1 cellular context compared by ENCODE assay signal in genomic region chr6:27374824-27375612, GRCh38.
TF ChIP-seq lines count a peak whose summit lies in the region.

No MANE protein-coding gene starts in this region.

TF ChIP-seq in K562, 482 proteins besides CTCF, POLR2A, EP300 and RAD21 (continued from another document and continues in another):
- no peak for TF ChIP-seq CUX1 (CRISPR knock-in tag; IDR thresholded peaks at IDR 0.05)
- peak; percentile 23; the same call in 1 of the 2 replicates for TF ChIP-seq JUN (IDR thresholded peaks at IDR 0.05; ENCODE audit: borderline replicate concordance, low read depth, low read length)
- TF ChIP-seq JUN (CRISPR knock-in tag; IDR thresholded peaks at IDR 0.05; ENCODE audit: borderline replicate concordance): no peak
- TF ChIP-seq MEF2A (IDR thresholded peaks at IDR 0.05; ENCODE audit: control insufficient read depth, low read depth, low read length): no peak
- peak; percentile 71 for TF ChIP-seq CREM (IDR thresholded peaks at IDR 0.05; ENCODE audit: low read depth)
- no peak for TF ChIP-seq XRCC5 (IDR thresholded peaks at IDR 0.05; ENCODE audit: low read depth, low read length)
- TF ChIP-seq, protein P1, sequence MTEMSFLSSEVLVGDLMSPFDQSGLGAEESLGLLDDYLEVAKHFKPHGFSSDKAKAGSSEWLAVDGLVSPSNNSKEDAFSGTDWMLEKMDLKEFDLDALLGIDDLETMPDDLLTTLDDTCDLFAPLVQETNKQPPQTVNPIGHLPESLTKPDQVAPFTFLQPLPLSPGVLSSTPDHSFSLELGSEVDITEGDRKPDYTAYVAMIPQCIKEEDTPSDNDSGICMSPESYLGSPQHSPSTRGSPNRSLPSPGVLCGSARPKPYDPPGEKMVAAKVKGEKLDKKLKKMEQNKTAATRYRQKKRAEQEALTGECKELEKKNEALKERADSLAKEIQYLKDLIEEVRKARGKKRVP (CRISPR knock-in tag; IDR thresholded peaks at IDR 0.05): no peak; the same call in 1 of the 2 replicates
- no peak for TF ChIP-seq L3MBTL2 (IDR thresholded peaks at IDR 0.05)
- TF ChIP-seq BRF2 (IDR thresholded peaks at IDR 0.05; ENCODE audit: borderline replicate concordance, insufficient read depth, insufficient read length): no peak
- no peak for TF ChIP-seq ARNT (IDR thresholded peaks at IDR 0.05)
- no peak for TF ChIP-seq JUNB (CRISPR knock-in tag; conservative IDR thresholded peaks at IDR 0.05)
- no peak for TF ChIP-seq HNRNPK (IDR thresholded peaks at IDR 0.05; ENCODE audit: low read depth, low read length, poor library complexity, severe bottlenecking)
- peak; percentile 71 for TF ChIP-seq MBD2 (IDR thresholded peaks at IDR 0.05; ENCODE audit: borderline replicate concordance, low read depth)
- TF ChIP-seq TCF3 (CRISPR knock-in tag; IDR thresholded peaks at IDR 0.05): no peak
- TF ChIP-seq SIX5 (IDR thresholded peaks at IDR 0.05; ENCODE audit: borderline replicate concordance in 1 of 2, insufficient read depth in 1 of 2, low read depth in 1 of 2, low read length in 2 of 2): peak; percentile 49 to 61; a peak in 2 of 4 replicates
- no peak; the same call in 1 of the 2 replicates for TF ChIP-seq GABPB1 (CRISPR knock-in tag; IDR thresholded peaks at IDR 0.05)
- no peak for TF ChIP-seq XRCC4 (IDR thresholded peaks at IDR 0.05; ENCODE audit: extremely low read depth, insufficient read depth, insufficient read length)
- peak; percentile 70; the same call in 1 of the 2 replicates for TF ChIP-seq SP1 (CRISPR knock-in tag; IDR thresholded peaks at IDR 0.05)
- TF ChIP-seq CHCHD3 (CRISPR knock-in tag; IDR thresholded peaks at IDR 0.05): no peak
- TF ChIP-seq, protein P2, sequence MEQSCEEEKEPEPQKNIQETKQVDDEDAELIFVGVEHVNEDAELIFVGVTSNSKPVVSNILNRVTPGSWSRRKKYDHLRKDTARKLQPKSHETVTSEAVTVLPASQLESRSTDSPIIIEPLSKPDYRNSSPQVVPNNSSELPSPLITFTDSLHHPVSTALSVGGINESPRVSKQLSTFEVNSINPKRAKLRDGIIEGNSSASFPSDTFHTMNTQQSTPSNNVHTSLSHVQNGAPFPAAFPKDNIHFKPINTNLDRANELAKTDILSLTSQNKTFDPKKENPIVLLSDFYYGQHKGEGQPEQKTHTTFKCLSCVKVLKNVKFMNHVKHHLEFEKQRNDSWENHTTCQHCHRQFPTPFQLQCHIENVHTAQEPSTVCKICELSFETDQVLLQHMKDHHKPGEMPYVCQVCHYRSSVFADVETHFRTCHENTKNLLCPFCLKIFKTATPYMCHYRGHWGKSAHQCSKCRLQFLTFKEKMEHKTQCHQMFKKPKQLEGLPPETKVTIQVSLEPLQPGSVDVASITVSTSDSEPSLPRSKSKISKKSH (CRISPR knock-in tag; IDR thresholded peaks at IDR 0.05): no peak
- no peak for TF ChIP-seq HMG20A (CRISPR knock-in tag; conservative IDR thresholded peaks at IDR 0.05)
- TF ChIP-seq ATF1 (CRISPR knock-in tag; IDR thresholded peaks at IDR 0.05): no peak
- no peak; the same call in none of the 2 replicates for TF ChIP-seq ATF1 (tag; IDR thresholded peaks at IDR 0.05)
- TF ChIP-seq ETV5 (CRISPR knock-in tag; IDR thresholded peaks at IDR 0.05; ENCODE audit: low read depth): no peak
- TF ChIP-seq, protein P3, sequence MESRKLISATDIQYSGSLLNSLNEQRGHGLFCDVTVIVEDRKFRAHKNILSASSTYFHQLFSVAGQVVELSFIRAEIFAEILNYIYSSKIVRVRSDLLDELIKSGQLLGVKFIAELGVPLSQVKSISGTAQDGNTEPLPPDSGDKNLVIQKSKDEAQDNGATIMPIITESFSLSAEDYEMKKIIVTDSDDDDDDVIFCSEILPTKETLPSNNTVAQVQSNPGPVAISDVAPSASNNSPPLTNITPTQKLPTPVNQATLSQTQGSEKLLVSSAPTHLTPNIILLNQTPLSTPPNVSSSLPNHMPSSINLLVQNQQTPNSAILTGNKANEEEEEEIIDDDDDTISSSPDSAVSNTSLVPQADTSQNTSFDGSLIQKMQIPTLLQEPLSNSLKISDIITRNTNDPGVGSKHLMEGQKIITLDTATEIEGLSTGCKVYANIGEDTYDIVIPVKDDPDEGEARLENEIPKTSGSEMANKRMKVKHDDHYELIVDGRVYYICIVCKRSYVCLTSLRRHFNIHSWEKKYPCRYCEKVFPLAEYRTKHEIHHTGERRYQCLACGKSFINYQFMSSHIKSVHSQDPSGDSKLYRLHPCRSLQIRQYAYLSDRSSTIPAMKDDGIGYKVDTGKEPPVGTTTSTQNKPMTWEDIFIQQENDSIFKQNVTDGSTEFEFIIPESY (CRISPR knock-in tag; IDR thresholded peaks at IDR 0.05): no peak
- no peak for TF ChIP-seq NFXL1 (CRISPR knock-in tag; IDR thresholded peaks at IDR 0.05)
- peak in 1 of 2 experiments; percentile 59; a peak in 1 of 4 replicates for TF ChIP-seq RCOR1 (IDR thresholded peaks at IDR 0.05; ENCODE audit: borderline replicate concordance in 1 of 2, low read depth in 2 of 2, low read length in 2 of 2)
- TF ChIP-seq, protein P4, sequence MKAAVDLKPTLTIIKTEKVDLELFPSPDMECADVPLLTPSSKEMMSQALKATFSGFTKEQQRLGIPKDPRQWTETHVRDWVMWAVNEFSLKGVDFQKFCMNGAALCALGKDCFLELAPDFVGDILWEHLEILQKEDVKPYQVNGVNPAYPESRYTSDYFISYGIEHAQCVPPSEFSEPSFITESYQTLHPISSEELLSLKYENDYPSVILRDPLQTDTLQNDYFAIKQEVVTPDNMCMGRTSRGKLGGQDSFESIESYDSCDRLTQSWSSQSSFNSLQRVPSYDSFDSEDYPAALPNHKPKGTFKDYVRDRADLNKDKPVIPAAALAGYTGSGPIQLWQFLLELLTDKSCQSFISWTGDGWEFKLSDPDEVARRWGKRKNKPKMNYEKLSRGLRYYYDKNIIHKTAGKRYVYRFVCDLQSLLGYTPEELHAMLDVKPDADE (conservative IDR thresholded peaks at IDR 0.05; ENCODE audit: control insufficient read depth, low read depth, low read length): 0 out of 2 replicates have a peak, but pooled peaks have one; percentile 28
- TF ChIP-seq GTF2E2 (tag; IDR thresholded peaks at IDR 0.05): peak; percentile 77; the same call in 1 of the 2 replicates
- no peak for TF ChIP-seq ZKSCAN3 (CRISPR knock-in tag; IDR thresholded peaks at IDR 0.05)
- no peak for TF ChIP-seq RBM39 (optimal IDR thresholded peaks at IDR 0.05; ENCODE audit: low read depth, low read length)
- no peak for TF ChIP-seq RBM14 (IDR thresholded peaks at IDR 0.05; ENCODE audit: borderline replicate concordance, insufficient read depth, low read depth, low read length)
- TF ChIP-seq, protein P5, sequence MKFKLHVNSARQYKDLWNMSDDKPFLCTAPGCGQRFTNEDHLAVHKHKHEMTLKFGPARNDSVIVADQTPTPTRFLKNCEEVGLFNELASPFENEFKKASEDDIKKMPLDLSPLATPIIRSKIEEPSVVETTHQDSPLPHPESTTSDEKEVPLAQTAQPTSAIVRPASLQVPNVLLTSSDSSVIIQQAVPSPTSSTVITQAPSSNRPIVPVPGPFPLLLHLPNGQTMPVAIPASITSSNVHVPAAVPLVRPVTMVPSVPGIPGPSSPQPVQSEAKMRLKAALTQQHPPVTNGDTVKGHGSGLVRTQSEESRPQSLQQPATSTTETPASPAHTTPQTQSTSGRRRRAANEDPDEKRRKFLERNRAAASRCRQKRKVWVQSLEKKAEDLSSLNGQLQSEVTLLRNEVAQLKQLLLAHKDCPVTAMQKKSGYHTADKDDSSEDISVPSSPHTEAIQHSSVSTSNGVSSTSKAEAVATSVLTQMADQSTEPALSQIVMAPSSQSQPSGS (CRISPR knock-in tag; IDR thresholded peaks at IDR 0.05): no peak
- TF ChIP-seq HIVEP1 (CRISPR knock-in tag; IDR thresholded peaks at IDR 0.05): no peak
- TF ChIP-seq PCBP2 (IDR thresholded peaks at IDR 0.05; ENCODE audit: low read depth, low read length, poor library complexity, severe bottlenecking): no peak
- no peak for TF ChIP-seq CEBPB (tag; IDR thresholded peaks at IDR 0.05)
- no peak for TF ChIP-seq CBX5 (IDR thresholded peaks at IDR 0.05; ENCODE audit: borderline replicate concordance, low read depth)
- TF ChIP-seq PML (IDR thresholded peaks at IDR 0.05; ENCODE audit: low read length): 0 out of 2 replicates have a peak, but pooled peaks have one; percentile 24
- TF ChIP-seq NCOR1 (IDR thresholded peaks at IDR 0.05): no peak
- TF ChIP-seq PHF8 (IDR thresholded peaks at IDR 0.05; ENCODE audit: borderline replicate concordance, low read length): peak; percentile 51; the same call in 1 of the 2 replicates
- TF ChIP-seq, protein P6, sequence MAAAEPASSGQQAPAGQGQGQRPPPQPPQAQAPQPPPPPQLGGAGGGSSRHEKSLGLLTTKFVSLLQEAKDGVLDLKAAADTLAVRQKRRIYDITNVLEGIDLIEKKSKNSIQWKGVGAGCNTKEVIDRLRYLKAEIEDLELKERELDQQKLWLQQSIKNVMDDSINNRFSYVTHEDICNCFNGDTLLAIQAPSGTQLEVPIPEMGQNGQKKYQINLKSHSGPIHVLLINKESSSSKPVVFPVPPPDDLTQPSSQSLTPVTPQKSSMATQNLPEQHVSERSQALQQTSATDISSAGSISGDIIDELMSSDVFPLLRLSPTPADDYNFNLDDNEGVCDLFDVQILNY (CRISPR knock-in tag; IDR thresholded peaks at IDR 0.05): no peak
- TF ChIP-seq, protein P7, sequence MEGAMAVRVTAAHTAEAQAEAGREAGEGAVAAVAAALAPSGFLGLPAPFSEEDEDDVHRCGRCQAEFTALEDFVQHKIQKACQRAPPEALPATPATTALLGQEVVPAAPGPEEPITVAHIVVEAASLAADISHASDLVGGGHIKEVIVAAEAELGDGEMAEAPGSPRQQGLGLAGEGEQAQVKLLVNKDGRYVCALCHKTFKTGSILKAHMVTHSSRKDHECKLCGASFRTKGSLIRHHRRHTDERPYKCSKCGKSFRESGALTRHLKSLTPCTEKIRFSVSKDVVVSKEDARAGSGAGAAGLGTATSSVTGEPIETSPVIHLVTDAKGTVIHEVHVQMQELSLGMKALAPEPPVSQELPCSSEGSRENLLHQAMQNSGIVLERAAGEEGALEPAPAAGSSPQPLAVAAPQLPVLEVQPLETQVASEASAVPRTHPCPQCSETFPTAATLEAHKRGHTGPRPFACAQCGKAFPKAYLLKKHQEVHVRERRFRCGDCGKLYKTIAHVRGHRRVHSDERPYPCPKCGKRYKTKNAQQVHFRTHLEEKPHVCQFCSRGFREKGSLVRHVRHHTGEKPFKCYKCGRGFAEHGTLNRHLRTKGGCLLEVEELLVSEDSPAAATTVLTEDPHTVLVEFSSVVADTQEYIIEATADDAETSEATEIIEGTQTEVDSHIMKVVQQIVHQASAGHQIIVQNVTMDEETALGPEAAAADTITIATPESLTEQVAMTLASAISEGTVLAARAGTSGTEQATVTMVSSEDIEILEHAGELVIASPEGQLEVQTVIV (CRISPR knock-in tag; IDR thresholded peaks at IDR 0.05; ENCODE audit: borderline replicate concordance): no peak
- TF ChIP-seq ELF1 (tag; IDR thresholded peaks at IDR 0.05): no peak
- peak; percentile 44 for TF ChIP-seq TBP (optimal IDR thresholded peaks at IDR 0.05; ENCODE audit: low read depth, low read length)
- no peak for TF ChIP-seq ZNF778 (CRISPR knock-in tag; IDR thresholded peaks at IDR 0.05)
- no peak for TF ChIP-seq ZNF23 (CRISPR knock-in tag; IDR thresholded peaks at IDR 0.05)
- TF ChIP-seq ZSCAN32 (CRISPR knock-in tag; IDR thresholded peaks at IDR 0.05): no peak
- no peak for TF ChIP-seq ZNF324 (CRISPR knock-in tag; IDR thresholded peaks at IDR 0.05)
- TF ChIP-seq TAF9B (IDR thresholded peaks at IDR 0.05; ENCODE audit: partially characterized antibody): no peak
- TF ChIP-seq BRCA1 (IDR thresholded peaks at IDR 0.05): no peak
- no peak for TF ChIP-seq BRCA1 (CRISPR knock-in tag; IDR thresholded peaks at IDR 0.05)
- TF ChIP-seq ZNF134 (CRISPR knock-in tag; conservative IDR thresholded peaks at IDR 0.05): no peak
- no peak for TF ChIP-seq SP2 (IDR thresholded peaks at IDR 0.05; ENCODE audit: extremely low read depth, low read depth, low read length, poor library complexity, severe bottlenecking)
- no peak for TF ChIP-seq ELF4 (CRISPR knock-in tag; IDR thresholded peaks at IDR 0.05)
- TF ChIP-seq IRF2 (CRISPR knock-in tag; IDR thresholded peaks at IDR 0.05): no peak
- TF ChIP-seq ZNF197 (CRISPR knock-in tag; IDR thresholded peaks at IDR 0.05; ENCODE audit: low read depth): no peak
- TF ChIP-seq NFE2 (IDR thresholded peaks at IDR 0.05; ENCODE audit: low read depth): no peak
- TF ChIP-seq KLF13 (tag; IDR thresholded peaks at IDR 0.05; ENCODE audit: borderline replicate concordance, low read depth): 0 out of 2 replicates have a peak, but pooled peaks have one; percentile 18
